ENCODE assay signal across 8 cellular contexts in the genomic region with DNA sequence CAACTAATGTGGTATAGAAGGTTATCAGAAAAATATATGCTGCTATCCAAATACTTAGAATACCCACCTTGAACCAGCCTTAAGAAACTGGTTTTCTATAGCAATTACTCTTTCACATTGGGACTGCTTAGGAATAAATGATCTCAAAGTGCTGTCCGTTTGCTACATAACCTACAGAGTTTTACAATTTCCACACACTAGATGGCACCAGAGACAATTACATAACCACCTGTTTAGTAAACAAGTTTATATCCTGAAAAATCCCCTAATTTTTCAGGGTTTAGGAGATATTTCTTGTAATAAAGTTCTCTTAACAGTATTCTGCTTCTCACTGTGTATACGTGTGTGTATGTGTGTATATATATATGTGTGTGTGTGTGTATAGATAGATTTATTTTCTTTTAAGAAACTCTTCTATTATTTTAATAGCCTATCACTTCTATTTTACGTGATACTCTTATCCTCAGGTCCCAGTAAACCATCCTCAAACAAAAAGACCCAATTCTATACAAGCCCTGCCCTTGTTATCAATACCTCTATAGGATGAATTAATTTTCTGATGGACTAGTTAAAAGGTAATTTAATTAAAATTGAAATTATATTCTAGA. TPM values are rescaled to one million over a fixed set of nuclear protein-coding genes. Genes with fewer than 3 reads are reported as not detected.
A peak's percentile ranks its signal among the peaks of the same experiment; 100 is the strongest.
DNase-seq lines count a peak whose midpoint lies in the region; ATAC-seq and TF ChIP-seq lines count a peak whose summit lies in the region.

No MANE protein-coding gene starts in this region.

- no peak overlapping the region for H3K27ac ChIP-seq in DND-41 (ENCODE audit: low read length)
- no peak overlapping the region for H3K27ac ChIP-seq in foreskin keratinocyte

- H2AFZ ChIP-seq in DND-41 (ENCODE audit: low read depth, low read length): no peak overlapping the region

- no peaks in the 10 kb centered on the region for H3K9me3 ChIP-seq in DND-41 (ENCODE audit: insufficient read depth, low read length, severe bottlenecking)

- H3K4me1 ChIP-seq in DND-41 (ENCODE audit: insufficient read depth, low read length): no peaks in the 10 kb centered on the region
- no peaks in the 10 kb centered on the region for H3K4me1 ChIP-seq in foreskin keratinocyte

- no peaks in the 10 kb centered on the region for H3K27me3 ChIP-seq in DND-41 (ENCODE audit: insufficient read depth, low read length, poor library complexity)
- no peaks in the 10 kb centered on the region for H3K27me3 ChIP-seq in foreskin keratinocyte

- H3K79me2 ChIP-seq in DND-41 (ENCODE audit: insufficient read depth, low read length): no peaks in the 10 kb centered on the region

- no peak overlapping the region for H3K4me2 ChIP-seq in DND-41 (ENCODE audit: insufficient read depth, low read length)

- H4K20me1 ChIP-seq in DND-41 (ENCODE audit: insufficient read depth, low read length): no peaks in the 10 kb centered on the region

- no peak overlapping the region for H3K4me3 ChIP-seq in DND-41 (ENCODE audit: low read depth in 1 of 2, low read length in 2 of 2)

- DNase-seq in DND-41 (no peak), OCI-M1 (lab: John Stamatoyannopoulos, UW) (peak; percentile 72), foreskin keratinocyte (peak; percentile 3 to 28), activated gamma-delta T cell treated with Interleukin-2 at 50 U/mL for 16 hours (no peak), cerebellar nuclear complex (lab: John Stamatoyannopoulos, UW) (no peak)

- H3K9ac ChIP-seq in DND-41 (ENCODE audit: low read depth, low read length): no peak overlapping the region

- peak; percentile 70 for TF ChIP-seq CTCF in DND-41 (IDR thresholded peaks at IDR 0.05; ENCODE audit: borderline replicate concordance, extremely low read depth, low read length, poor library complexity, severe bottlenecking)
- TF ChIP-seq CTCF in foreskin keratinocyte (conservative IDR thresholded peaks at IDR 0.05): peak; percentile 57

- ATAC-seq in DND-41 (ENCODE audit: insufficient read depth, low read depth) (peak; percentile 53; the same call in 1 of the 3 replicates), HG02798 (IDR thresholded peaks at IDR 0.05; ENCODE audit: poor library complexity, unreplicated experiment) (peak; percentile 59), foreskin keratinocyte (peak; percentile 27), HG03469 (IDR thresholded peaks at IDR 0.05; ENCODE audit: unreplicated experiment) (no peak), GM19467 (IDR thresholded peaks at IDR 0.05; ENCODE audit: unreplicated experiment) (no peak)

- no peaks in the 10 kb centered on the region for H3K36me3 ChIP-seq in DND-41 (ENCODE audit: insufficient read depth, low read length)

RNA-seq across cellular contexts. Expression of a gene that starts 6.7 kb away (rescaled TPM):
- total RNA-seq in foreskin keratinocyte: not detected in 2 replicates
- polyA plus RNA-seq in foreskin keratinocyte: not detected in 2 replicates

RNA-seq across cellular contexts. Expression of a gene that starts 26.9 kb away (rescaled TPM):
- not detected in 2 replicates for total RNA-seq in foreskin keratinocyte
- not detected in 2 replicates for polyA plus RNA-seq in foreskin keratinocyte

RNA-seq across cellular contexts. Expression of a gene that starts 28.5 kb away (rescaled TPM):
- total RNA-seq in foreskin keratinocyte: not detected in 2 replicates
- polyA plus RNA-seq in foreskin keratinocyte: not detected in 2 replicates

RNA-seq across cellular contexts. Expression of a gene that starts 51.5 kb away (rescaled TPM):
- total RNA-seq in foreskin keratinocyte: not detected in 2 replicates
- polyA plus RNA-seq in foreskin keratinocyte: not detected in 2 replicates

RNA-seq across cellular contexts. Expression of a gene that starts 59.8 kb away (rescaled TPM):
- total RNA-seq in foreskin keratinocyte: not detected in 2 replicates
- polyA plus RNA-seq in foreskin keratinocyte: not detected in 2 replicates

Comparison
In these comparisons a context has a peak if more than half of its experiments do, and no peak if none do; other contexts are left out.
1. ATAC-seq: peak in DND-41 (single experiment), HG02798 (single experiment) and foreskin keratinocyte (single experiment); none in HG03469 (single experiment) and GM19467 (single experiment).
2. DNase-seq: peak in OCI-M1 (single experiment) and foreskin keratinocyte (2 of 2); none in DND-41 (single experiment), activated gamma-delta T cell treated with Interleukin-2 at 50 U/mL for 16 hours (single experiment) and cerebellar nuclear complex (0 of 2).